ENCODE assay signal across 21 cellular contexts in the genomic region with DNA sequence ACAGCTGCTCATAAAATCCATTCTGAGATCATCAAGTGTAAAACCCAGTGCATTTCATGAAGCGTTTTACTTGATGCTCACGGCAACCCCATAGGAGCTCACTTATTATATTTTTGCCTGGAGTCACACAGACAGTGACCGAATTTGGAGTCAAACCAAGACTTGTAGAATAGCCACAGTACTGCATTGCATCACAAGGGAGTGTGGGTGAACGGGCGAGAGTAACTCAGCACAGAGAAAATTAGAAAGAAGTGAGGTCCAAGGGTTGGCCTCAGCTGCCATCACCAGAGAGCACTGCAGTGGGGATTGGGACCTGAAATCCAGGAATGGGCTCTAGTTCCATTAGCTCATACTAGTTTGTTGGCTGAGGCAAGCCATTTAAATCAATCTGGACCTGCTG. TPM values are rescaled to one million over a fixed set of nuclear protein-coding genes. Genes with fewer than 3 reads are reported as not detected.
DNase-seq lines count a peak whose midpoint lies in the region; ATAC-seq, FAIRE-seq and TF ChIP-seq lines count a peak whose summit lies in the region.
"Had no signal": no experiment of that assay in that cellular context is flagged by ENCODE, and none has a peak within 500 bp of the region (broad histone marks: within the 10 kb centered on the region; RNA-seq: fewer than 3 reads in every experiment).

No MANE protein-coding gene starts in this region.

- H3K79me1 ChIP-seq in IMR-90 (ENCODE audit: low read depth in 1 of 2, low read length in 2 of 2): no peaks in the 10 kb centered on the region

- no peaks in the 10 kb centered on the region for H3K79me2 ChIP-seq in HepG2 (ENCODE audit: insufficient read depth, low read length)

- WGBS in right lobe of liver (ENCODE audit: insufficient coverage, low coverage, low lambda C conversion rate, missing lambda C conversion rate): 46% methylated on average over 5 of the region's 5 CpGs
- 17% methylated on average over 5 of the region's 5 CpGs for WGBS in HepG2 (ENCODE audit: low lambda C conversion rate)
- 100% methylated on average over 4 of the region's 5 CpGs; no CpG with 5 or more reads in 1 of the 2 experiments for WGBS in IMR-90 (ENCODE audit: extremely low coverage in 2 of 2, insufficient read length in 1 of 2), 2 experiments

- POLR2A ChIA-PET in HepG2 (lab: Yijun Ruan, JAX): no interaction called here
- POLR2A ChIA-PET in IMR-90 (lab: Charles Lee; ENCODE audit: unreplicated experiment): no interaction called here

- H3K36me3 ChIP-seq in right lobe of liver: no peaks in the 10 kb centered on the region
- no peaks in the 10 kb centered on the region for H3K36me3 ChIP-seq in HepG2 (replicated peaks in 1 of 2; ENCODE audit: control insufficient read depth in 1 of 2, insufficient read depth in 2 of 2, low read length in 2 of 2)
- no peaks in the 10 kb centered on the region for H3K36me3 ChIP-seq in IMR-90 (ENCODE audit: control insufficient read depth, insufficient read depth, low read length)

- 0 out of 2 replicates have a peak overlapping the region, but pooled peaks have one; percentile 16 for H3K4ac ChIP-seq in IMR-90 (ENCODE audit: low read depth, low read length)

- 0 out of 2 replicates have a peak, but pooled peaks cover 8% of the 10 kb centered on the region for H3K9me1 ChIP-seq in IMR-90 (ENCODE audit: insufficient read depth, low read length)

- H3K9ac ChIP-seq in HepG2 (ENCODE audit: insufficient read depth, low read depth, low read length) (no peak overlapping the region), IMR-90 (ENCODE audit: low read depth, low read length) (no peak overlapping the region)

- H2AK9ac ChIP-seq in IMR-90 (replicated peaks; ENCODE audit: low read depth, low read length, poor library complexity): no peak overlapping the region

- H3K14ac ChIP-seq in IMR-90 (replicated peaks; ENCODE audit: low read depth, low read length): no peak overlapping the region

- H3K9me3 ChIP-seq in right lobe of liver (no peaks in the 10 kb centered on the region), HepG2 (ENCODE audit: low read length) (no peaks in the 10 kb centered on the region), IMR-90 (ENCODE audit: control insufficient read depth, insufficient read depth, low read length) (no peaks in the 10 kb centered on the region)
- H3K9me3 ChIP-seq: A549 had no signal

- no peak for TF ChIP-seq RAD21 in HepG2 (CRISPR knock-in tag; IDR thresholded peaks at IDR 0.05)
- TF ChIP-seq RAD21 in IMR-90 (IDR thresholded peaks at IDR 0.05; ENCODE audit: low read length): no peak

- BruUV-seq in HepG2 (replicated peaks; lab: Mats Ljungman, UMichigan): no TSS peak
- no TSS peak for BruUV-seq in IMR-90 (replicated peaks; lab: Mats Ljungman, UMichigan)

- H3K27ac ChIP-seq in right lobe of liver (no peak overlapping the region), HepG2 (ENCODE audit: extremely low read length, insufficient read depth, low read length) (no peak overlapping the region), IMR-90 (ENCODE audit: insufficient read depth, low read length) (no peak overlapping the region)
- H3K27ac ChIP-seq: A549 had no signal

- no peaks in the 10 kb centered on the region for H3K27me3 ChIP-seq in right lobe of liver
- H3K27me3 ChIP-seq in HepG2 (ENCODE audit: control insufficient read depth in 1 of 2, insufficient read depth in 2 of 2, low read length in 2 of 2): no peaks in the 10 kb centered on the region; a peak in 1 of 5 replicates
- H3K27me3 ChIP-seq in IMR-90 (ENCODE audit: control insufficient read depth, insufficient read depth, low read length): no peaks in the 10 kb centered on the region; the same call in 1 of the 2 replicates

- no peak for FAIRE-seq in HepG2 (lab: Jason Lieb, UNC)
- FAIRE-seq: A549, G401.6, GM12892 had no signal

- no peak overlapping the region for H3K18ac ChIP-seq in IMR-90 (ENCODE audit: low read depth, low read length)

- no peak overlapping the region for H4K8ac ChIP-seq in IMR-90 (ENCODE audit: low read depth in 2 of 2, low read length in 2 of 2)

- H2AFZ ChIP-seq in HepG2 (ENCODE audit: low read length) (no peak overlapping the region), IMR-90 (replicated peaks; ENCODE audit: low read length, poor library complexity) (no peak overlapping the region)
- H2AFZ ChIP-seq: GM23338 had no signal

- no peak overlapping the region for H2AK5ac ChIP-seq in IMR-90 (ENCODE audit: low read depth, low read length)

- no peak overlapping the region for H2BK120ac ChIP-seq in IMR-90 (ENCODE audit: low read depth, low read length)

- no peak overlapping the region for H3K23ac ChIP-seq in IMR-90 (ENCODE audit: low read depth, low read length)

- CTCF ChIA-PET in HepG2 (lab: Yijun Ruan, JAX; ENCODE audit: low intra/inter-chr PET ratio, low total read pairs) (no interaction called here), IMR-90 (lab: Yijun Ruan, JAX) (no interaction called here)

- TF ChIP-seq CTCF in right lobe of liver (IDR thresholded peaks at IDR 0.05) (no peak), HepG2 (CRISPR knock-in tag; IDR thresholded peaks at IDR 0.05) (no peak), IMR-90 (conservative IDR thresholded peaks at IDR 0.05; ENCODE audit: low read depth, low read length) (no peak)

- peak in 3 of 4 donors; percentile 70 to 90 (median 81) for ATAC-seq in right lobe of liver
- no peak for ATAC-seq in HepG2
- no peak for ATAC-seq in IMR-90 (ENCODE audit: low read depth)
- ATAC-seq in left lobe of liver: peak; percentile 91
- no peak for ATAC-seq in GM21381 (IDR thresholded peaks at IDR 0.05; ENCODE audit: unreplicated experiment)
- ATAC-seq: A549, GM23338, HCT116 had no signal

- H4K20me1 ChIP-seq in HepG2 (ENCODE audit: insufficient read depth, low read length) (no peaks in the 10 kb centered on the region), IMR-90 (ENCODE audit: insufficient read depth, low read length) (no peaks in the 10 kb centered on the region)

- dilution Hi-C loops in IMR-90 (cut with HindIII; ENCODE audit: low sequenced_read_pairs, unreplicated experiment): no loop called here

- no peak overlapping the region for H2BK15ac ChIP-seq in IMR-90 (ENCODE audit: low read depth, low read length)

- intact Hi-C loops in right lobe of liver (cut with DNase I): no loop called here
- intact Hi-C loops in HepG2 (cut with micrococcal nuclease; ENCODE audit: unreplicated experiment): no loop called here
- intact Hi-C loops in IMR-90 (cut with micrococcal nuclease): no loop called here

- H2BK5ac ChIP-seq in IMR-90 (ENCODE audit: low read depth, low read length, poor library complexity, severe bottlenecking): no peak overlapping the region

- H3K4me2 ChIP-seq in HepG2 (ENCODE audit: low read depth, low read length): no peak overlapping the region
- no peak overlapping the region for H3K4me2 ChIP-seq in IMR-90 (ENCODE audit: low read depth, low read length)
- H3K4me2 ChIP-seq: A549, GM23338 had no signal

- DNase-seq in right lobe of liver (no peak), HepG2 (ENCODE audit: low spot score) (no peak), IMR-90 (no peak), left lobe of liver (ENCODE audit: low spot score) (no peak), amygdala (lab: John Stamatoyannopoulos, UW) (no peak)
- DNase-seq: 8988T; ACHN; C1 segment of cervical spinal cord; Calu3; CD4-positive, alpha-beta memory T cell; COR-L47; DMS153; DND-41; H9 had no signal

- no peak for TF ChIP-seq POLR2A in right lobe of liver (IDR thresholded peaks at IDR 0.05)
- no peak for TF ChIP-seq POLR2A in HepG2 (IDR thresholded peaks at IDR 0.05; ENCODE audit: insufficient read depth in 1 of 2, low read depth in 2 of 2, low read length in 2 of 2)
- no peak for TF ChIP-seq POLR2A in IMR-90 (IDR thresholded peaks at IDR 0.05; ENCODE audit: low read depth, low read length)

- no peak overlapping the region for H4K5ac ChIP-seq in IMR-90 (ENCODE audit: low read depth, low read length)

- H3K4me3 ChIP-seq in right lobe of liver: no peak overlapping the region
- no peak overlapping the region for H3K4me3 ChIP-seq in HepG2 (replicated peaks in 1 of 3; ENCODE audit: insufficient read depth in 1 of 3, low read depth in 2 of 3, low read length in 3 of 3)
- no peak overlapping the region for H3K4me3 ChIP-seq in IMR-90 (ENCODE audit: insufficient read depth, low read depth, low read length)
- H3K4me3 ChIP-seq: A549, GM23338 had no signal

- in situ Hi-C loops in HepG2 (cut with HindIII; ENCODE audit: extremely low pct_ligation_motif_present, low pct_unique_long_range_greater_than_20kb) (no loop called here), IMR-90 (cut with MboI; ENCODE audit: low sequenced_read_pairs) (no loop called here)

- peaks cover 0 to 10% (median 0%) of the 10 kb centered on the region in 4 donors for H3K4me1 ChIP-seq in right lobe of liver
- no peaks in the 10 kb centered on the region for H3K4me1 ChIP-seq in HepG2 (ENCODE audit: insufficient read depth, low read length)
- H3K4me1 ChIP-seq in IMR-90 (ENCODE audit: control insufficient read depth, insufficient read depth, low read length): 0 out of 2 replicates have a peak, but pooled peaks cover 1% of the 10 kb centered on the region
- H3K4me1 ChIP-seq: A549 had no signal

- no peak overlapping the region for H4K91ac ChIP-seq in IMR-90 (ENCODE audit: insufficient read depth, low read depth, low read length)

- H3K56ac ChIP-seq in IMR-90 (ENCODE audit: extremely low read depth, insufficient read depth, low read length): no peak overlapping the region

- TF ChIP-seq EP300 in HepG2 (IDR thresholded peaks at IDR 0.05; ENCODE audit: low read depth in 2 of 2, low read length in 2 of 2) (no peak), HepG2 (CRISPR knock-in tag; IDR thresholded peaks at IDR 0.05; ENCODE audit: borderline replicate concordance) (no peak)

- H2BK20ac ChIP-seq in IMR-90 (ENCODE audit: low read depth, low read length): peak overlapping the region; percentile 55

RNA-seq across cellular contexts. Expression of gene TAS2R1, which starts 24.7 kb away (rescaled TPM):
- total RNA-seq in right lobe of liver (not detected), HepG2 (2016; rRNA removed; fragmentation: Illumina TruSeq; extraction: Trizol) (not detected in 2 replicates), IMR-90 (2012; rRNA removed) (not detected in 2 replicates), left lobe of liver (not detected)
- total RNA-seq in HepG2 (2016; cell fraction: cytosol; rRNA removed; fragmentation: Illumina TruSeq; extraction: Trizol; ENCODE audit: low read depth): not detected in 2 replicates
- total RNA-seq in HepG2 (2016; cell fraction: insoluble cytoplasmic fraction; rRNA removed; fragmentation: Illumina TruSeq; extraction: Trizol): not detected in 2 replicates
- not detected in 2 replicates for total RNA-seq in HepG2 (2016; cell fraction: membrane; rRNA removed; fragmentation: Illumina TruSeq; extraction: Trizol)
- total RNA-seq in HepG2 (2016; cell fraction: nucleus; rRNA removed; fragmentation: Illumina TruSeq; extraction: Trizol): not detected in 2 replicates
- polyA plus RNA-seq in HepG2 (2011; rRNA removed) (not detected in 2 replicates), IMR-90 (2012; rRNA removed) (not detected in 2 replicates)
- polyA plus RNA-seq in HepG2 (2011; cell fraction: cytosol; rRNA removed): not detected in 2 replicates
- polyA plus RNA-seq in HepG2 (2011; cell fraction: nucleus; rRNA removed): not detected in 2 replicates
- not detected in 2 replicates for polyA plus RNA-seq in HepG2 (2012)
- polyA plus RNA-seq in HepG2 (2016; cell fraction: cytosol; fragmentation: Illumina TruSeq; extraction: Trizol; ENCODE audit: low read depth): not detected in 2 replicates
- polyA plus RNA-seq in HepG2 (2016; cell fraction: insoluble cytoplasmic fraction; fragmentation: Illumina TruSeq; extraction: Trizol; ENCODE audit: low read depth): not detected in 2 replicates
- not detected in 2 replicates for polyA plus RNA-seq in HepG2 (2016; cell fraction: membrane; fragmentation: Illumina TruSeq; extraction: Trizol; ENCODE audit: low read depth)
- not detected in 2 replicates for polyA plus RNA-seq in HepG2 (2016; cell fraction: nucleus; fragmentation: Illumina TruSeq; extraction: Trizol; ENCODE audit: insufficient read depth, low read depth)
- not detected in 2 replicates for polyA minus RNA-seq in HepG2 (2011; rRNA and poly(A)+ RNA removed; ENCODE audit: low replicate concordance)
- not detected in 2 replicates for polyA minus RNA-seq in HepG2 (2011; cell fraction: cytosol; rRNA and poly(A)+ RNA removed)
- not detected in 2 replicates for polyA minus RNA-seq in HepG2 (2011; cell fraction: nucleus; rRNA and poly(A)+ RNA removed)
- not detected in 2 replicates for polyA plus RNA-seq in IMR-90 (2012; cell fraction: cytosol; rRNA removed)
- polyA plus RNA-seq in IMR-90 (2012; cell fraction: nucleus; rRNA removed; ENCODE audit: low replicate concordance): not detected in 2 replicates
- total RNA-seq: Calu3; CD4-positive, alpha-beta memory T cell; GM23338; H4; H9 had no signal
- polyA plus RNA-seq: A549 had no signal

RNA-seq across cellular contexts. Expression of gene SEMA5A, which starts 59.6 kb away (rescaled TPM):
- 10 to 100 TPM in 1 of 6 experiments, 1 to 10 TPM in 5; 3.1 to 12.6 (median 5.7) TPM for total RNA-seq in right lobe of liver
- total RNA-seq in HepG2 (2016; rRNA removed; fragmentation: Illumina TruSeq; extraction: Trizol): not detected in 2 replicates
- not detected in 2 replicates for total RNA-seq in HepG2 (2016; cell fraction: cytosol; rRNA removed; fragmentation: Illumina TruSeq; extraction: Trizol; ENCODE audit: low read depth)
- total RNA-seq in HepG2 (2016; cell fraction: insoluble cytoplasmic fraction; rRNA removed; fragmentation: Illumina TruSeq; extraction: Trizol): not detected in 2 replicates
- not detected in 2 replicates for total RNA-seq in HepG2 (2016; cell fraction: membrane; rRNA removed; fragmentation: Illumina TruSeq; extraction: Trizol)
- not detected in 2 replicates for total RNA-seq in HepG2 (2016; cell fraction: nucleus; rRNA removed; fragmentation: Illumina TruSeq; extraction: Trizol)
- polyA plus RNA-seq in HepG2 (2011; rRNA removed): 0.01 TPM in 2 replicates
- polyA plus RNA-seq in HepG2 (2011; cell fraction: cytosol; rRNA removed): under 0.01 and 0.01 TPM in 2 replicates
- 0.02 TPM in 1 of 2 replicates, not detected in the other for polyA plus RNA-seq in HepG2 (2011; cell fraction: nucleus; rRNA removed)
- not detected in 2 replicates for polyA plus RNA-seq in HepG2 (2012)
- not detected in 2 replicates for polyA plus RNA-seq in HepG2 (2016; cell fraction: cytosol; fragmentation: Illumina TruSeq; extraction: Trizol; ENCODE audit: low read depth)
- not detected in 2 replicates for polyA plus RNA-seq in HepG2 (2016; cell fraction: insoluble cytoplasmic fraction; fragmentation: Illumina TruSeq; extraction: Trizol; ENCODE audit: low read depth)
- not detected in 2 replicates for polyA plus RNA-seq in HepG2 (2016; cell fraction: membrane; fragmentation: Illumina TruSeq; extraction: Trizol; ENCODE audit: low read depth)
- not detected in 2 replicates for polyA plus RNA-seq in HepG2 (2016; cell fraction: nucleus; fragmentation: Illumina TruSeq; extraction: Trizol; ENCODE audit: insufficient read depth, low read depth)
- polyA minus RNA-seq in HepG2 (2011; rRNA and poly(A)+ RNA removed; ENCODE audit: low replicate concordance): 0.02 TPM in 1 of 2 replicates, not detected in the other
- polyA minus RNA-seq in HepG2 (2011; cell fraction: cytosol; rRNA and poly(A)+ RNA removed): not detected in 2 replicates
- polyA minus RNA-seq in HepG2 (2011; cell fraction: nucleus; rRNA and poly(A)+ RNA removed): under 0.01 TPM in 1 of 2 replicates, not detected in the other
- 9.9 and 12.5 TPM in 2 replicates for total RNA-seq in IMR-90 (2012; rRNA removed)
- 7.3 and 8.2 TPM in 2 replicates for polyA plus RNA-seq in IMR-90 (2012; rRNA removed)
- polyA plus RNA-seq in IMR-90 (2012; cell fraction: cytosol; rRNA removed): 3.6 and 4.9 TPM in 2 replicates
- 3.7 and 5.3 TPM in 2 replicates for polyA plus RNA-seq in IMR-90 (2012; cell fraction: nucleus; rRNA removed; ENCODE audit: low replicate concordance)
- total RNA-seq in left lobe of liver: 5.7 TPM
- polyA plus RNA-seq: A549 had no signal

Comparison
In these comparisons a context has a peak if more than half of its experiments do, and no peak if none do; other contexts are left out.
1. ATAC-seq: peak in right lobe of liver (3 of 4) and left lobe of liver (single experiment); none in HepG2 (single experiment), IMR-90 (single experiment) and GM21381 (single experiment).